Comparison of ENCODE assay signal across 27 cellular contexts in the genomic region with DNA sequence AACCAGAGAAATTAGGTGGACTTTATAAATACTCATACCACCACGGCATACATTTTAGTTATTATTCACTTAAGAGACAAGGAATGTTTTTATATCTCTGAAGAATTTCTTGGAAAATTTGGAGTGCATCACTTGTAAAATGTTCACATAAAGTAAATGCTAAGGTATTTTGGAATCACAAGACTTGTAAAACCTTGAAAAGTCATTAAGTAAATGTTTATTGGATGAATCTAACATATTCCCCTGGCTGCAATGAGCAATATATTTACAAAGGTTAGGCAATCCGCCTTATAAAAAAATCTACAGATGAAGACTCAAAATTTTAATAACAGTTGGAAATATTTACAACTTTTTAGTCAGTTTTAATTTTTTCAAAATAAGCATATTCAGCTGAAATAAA.
"Had no signal": no experiment of that assay in that cellular context is flagged by ENCODE, and none has a peak within 500 bp of the region (broad histone marks: within the 10 kb centered on the region; RNA-seq: fewer than 3 reads in every experiment).

No MANE protein-coding gene starts in this region.

- H3K36me3 ChIP-seq: stomach, suprapubic skin, thoracic aorta, thyroid gland, tibial artery, tibial nerve, transverse colon, upper lobe of left lung, upper lobe of right lung, uterus, vagina had no signal

- H3K4me3 ChIP-seq: stomach, suprapubic skin, testis, thoracic aorta, thyroid gland, tibial artery, tibial nerve, transverse colon, upper lobe of left lung, upper lobe of right lung, uterus, vagina had no signal

- FAIRE-seq: urothelium cell line had no signal

- ATAC-seq: stimulated activated effector memory CD8-positive, alpha-beta T cell treated with anti-CD3 and anti-CD28 coated beads, Interleukin-12 subunit alpha, Interleukin-12 subunit beta, amount 100 ng/mL, for 72 hours; stimulated activated memory B cell treated with anti-CD40 and anti-IgM and Interleukin-4, amounts not matched to agents 10 μg/mL and 1 μg/mL and 100 μg/mL, for 72 hours; stimulated activated naive B cell treated with anti-CD40 and anti-IgM and Interleukin-4, amounts not matched to agents 10 μg/mL and 1 μg/mL and 100 μg/mL, for 72 hours; stimulated activated naive CD8-positive, alpha-beta T cell treated with anti-CD3 and anti-CD28 coated beads, Interleukin-15, amount 100 ng/mL, for 72 hours; stimulated activated naive CD8-positive, alpha-beta T cell treated with anti-CD3 and anti-CD28 coated beads, Interleukin-15, Interleukin-2, amounts not matched to agents 100 U/mL and 50 U/mL, for 24 hours; upper lobe of right lung had no signal

- H3K9me3 ChIP-seq: stomach, suprapubic skin, testis, thoracic aorta, thyroid gland, tibial artery, transverse colon, upper lobe of left lung, upper lobe of right lung, uterus, vagina had no signal

- H3K27ac ChIP-seq: stomach, suprapubic skin, testis, thoracic aorta, thyroid gland, tibial artery, tibial nerve, transverse colon, upper lobe of left lung, upper lobe of right lung, uterus, vagina had no signal

- H3K27me3 ChIP-seq: stomach, suprapubic skin, testis, thyroid gland, tibial artery, tibial nerve, transverse colon, upper lobe of left lung, upper lobe of right lung, uterus, vagina had no signal

- H3K4me1 ChIP-seq: stomach, suprapubic skin, testis, thyroid gland, tibial artery, tibial nerve, transverse colon, upper lobe of left lung, upper lobe of right lung, uterus, vagina had no signal

- DNase-seq: stimulated activated CD4-positive, alpha-beta T cell treated with anti-CD3 and anti-CD28 coated beads, Interleukin-2, amount 100 ng/mL, for 48 hours; stimulated activated CD4-positive, alpha-beta T cell treated with anti-CD3 and anti-CD28 coated beads, Interleukin-4, amount 100 ng/mL, for 1 hour; stimulated activated CD4-positive, alpha-beta T cell treated with anti-CD3 and anti-CD28 coated beads, Interleukin-4, amount 100 ng/mL, for 24 hours; stimulated activated CD4-positive, alpha-beta T cell treated with anti-CD3 and anti-CD28 coated beads, Interleukin-4, amount 100 ng/mL, for 4 hours; stimulated activated CD8-positive, alpha-beta memory T cell treated with anti-CD3 and anti-CD28 coated beads, Interleukin-4, amount 100 ng/mL, for 48 hours; stimulated activated naive B cell treated with anti-CD40 and anti-IgM and Interleukin-4, amounts not matched to agents 10 μg/mL and 1 μg/mL and 100 μg/mL, for 72 hours; stimulated activated naive CD4-positive, alpha-beta T cell; stimulated activated naive CD4-positive, alpha-beta T cell treated with Interleukin-2 at 50 U/mL for 16 hours; stimulated activated naive CD8-positive, alpha-beta T cell treated with anti-CD3 and anti-CD28 coated beads, Interleukin-15, amount 100 ng/mL, for 72 hours; stimulated activated naive CD8-positive, alpha-beta T cell treated with anti-CD3 and anti-CD28 coated beads, Interleukin-15, Interleukin-2, amounts not matched to agents 100 U/mL and 50 U/mL, for 24 hours; stomach; substantia nigra; testis; thyroid gland; tibial artery; transverse colon; trophoblast cell; upper lobe of left lung; upper lobe of right lung; uterus had no signal
